ENCODE assay signal across 19 cellular contexts in the genomic region with DNA sequence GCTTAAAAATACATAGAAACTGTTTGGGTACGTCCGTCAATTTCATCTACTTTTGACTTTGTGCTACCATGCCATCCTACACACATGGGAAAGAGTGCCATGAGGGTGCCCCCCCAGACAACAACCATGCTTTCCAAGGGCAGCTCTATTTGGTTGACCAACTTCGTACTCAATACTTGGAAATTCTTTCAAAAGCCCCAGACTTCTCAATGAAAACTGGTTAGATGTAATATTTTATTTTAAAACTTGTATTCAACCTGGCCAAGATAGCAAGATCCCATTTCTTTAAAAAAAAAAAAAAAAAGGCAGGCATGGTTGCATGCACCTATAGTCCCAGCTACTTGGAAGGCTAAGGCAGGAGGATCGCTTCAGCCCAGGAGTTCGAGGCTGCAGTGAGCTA.
DNase-seq lines count a peak whose midpoint lies in the region; ATAC-seq, FAIRE-seq and TF ChIP-seq lines count a peak whose summit lies in the region.
"Had no signal": no experiment of that assay in that cellular context is flagged by ENCODE, and none has a peak within 500 bp of the region (broad histone marks: within the 10 kb centered on the region; RNA-seq: fewer than 3 reads in every experiment).

No MANE protein-coding gene starts in this region.

- no peak for FAIRE-seq in A549 (lab: Jason Lieb, UNC)
- FAIRE-seq: A204.1, D721Med, G401.6, GM12891 had no signal

- no peak overlapping the region for H3K4me3 ChIP-seq in A549
- H3K4me3 ChIP-seq in HEK293 (ENCODE audit: low read depth, low read length), result no peak overlapping the region
- no peak overlapping the region for H3K4me3 ChIP-seq in psoas muscle
- H3K4me3 ChIP-seq: BLaER1 treated with 17β-estradiol and CSF1 and Interleukin-3, amounts not matched to agents 10 nM and 100 nM had no signal

- no peak overlapping the region for H3K4me2 ChIP-seq in A549
- H3K4me2 ChIP-seq: BLaER1 treated with 17β-estradiol and CSF1 and Interleukin-3, amounts not matched to agents 10 nM and 100 nM had no signal

- ATAC-seq in A549 (no peak), psoas muscle (no peak), GM18520 (IDR thresholded peaks at IDR 0.05; ENCODE audit: unreplicated experiment) (no peak)
- ATAC-seq: CD8-positive, alpha-beta T cell had no signal

- peak overlapping the region; percentile 91 for H3K27ac ChIP-seq in A549
- no peak overlapping the region for H3K27ac ChIP-seq in HEK293 (ENCODE audit: extremely low read depth, low read depth, low read length)
- H3K27ac ChIP-seq in psoas muscle, result peak overlapping the region; percentile 36
- H3K27ac ChIP-seq: BLaER1 treated with 17β-estradiol and CSF1 and Interleukin-3, amounts not matched to agents 10 nM and 100 nM; C4-2B had no signal

- H3K4me1 ChIP-seq in A549 (peaks cover 48% of the 10 kb centered on the region), HEK293 (ENCODE audit: control insufficient read depth, insufficient read depth, low read length) (no peaks in the 10 kb centered on the region), psoas muscle (peaks cover 22% of the 10 kb centered on the region)
- H3K4me1 ChIP-seq: Caco-2 had no signal

- DNase-seq in A549 (ENCODE audit: low read depth in 1 of 2, low spot score in 1 of 2) (no peak), psoas muscle (no peak), NCI-H748 treated with DMSO at 0.1 percent for 48 hours (lab: John Stamatoyannopoulos, UW) (no peak)
- DNase-seq: 8988T; AML-193; Caco-2; Calu3; CD4-positive, alpha-beta T cell; CD8-positive, alpha-beta T cell; DMS79 treated with DMSO at 0.1 percent for 48 hours; GF-D8 had no signal

- H3K36me3 ChIP-seq in HEK293 (ENCODE audit: control insufficient read depth in 2 of 2, insufficient read depth in 1 of 2, low read length in 2 of 2) (peaks cover 0 to 6% of the 10 kb centered on the region in 2 experiments; a peak in 2 of 3 replicates), psoas muscle (ENCODE audit: insufficient read depth in 1 of 2, low read depth in 1 of 2) (no peaks in the 10 kb centered on the region)

- TF ChIP-seq POLR2A in A549 (IDR thresholded peaks at IDR 0.05; ENCODE audit: low read length), result no peak

- H3K9me3 ChIP-seq in A549 (no peaks in the 10 kb centered on the region), HEK293 (ENCODE audit: control insufficient read depth, insufficient read depth, low read depth, low read length) (no peaks in the 10 kb centered on the region), psoas muscle (no peaks in the 10 kb centered on the region)
- H3K9me3 ChIP-seq: Caco-2 had no signal

- H3K27me3 ChIP-seq in psoas muscle (ENCODE audit: insufficient read depth in 3 of 3, low read length in 2 of 3), result no peaks in the 10 kb centered on the region
- H3K27me3 ChIP-seq: BLaER1 treated with 17β-estradiol and CSF1 and Interleukin-3, amounts not matched to agents 10 nM and 100 nM had no signal

- 95% methylated on average over 5 of the region's 5 CpGs for WGBS in A549 (ENCODE audit: missing lambda C conversion rate)
- WGBS in psoas muscle, 3 donors, result 85 to 96% (median 93%) methylated on average over 5 of the region's 5 CpGs

- POLR2A ChIA-PET in A549 (lab: Yijun Ruan, JAX), result no interaction called here
- POLR2A ChIA-PET in HEK293 (lab: Yijun Ruan, JAX), result no interaction called here

- intact Hi-C loops in psoas muscle (cut with DNase I), result loop anchor here in 1 of 2 donors (2.0 kb wide), 1 partner anchor 279 kb away; no protein-coding TSS in a partner anchor

- no peak for TF ChIP-seq EP300 in A549 (IDR thresholded peaks at IDR 0.05)

- TF ChIP-seq RAD21 in A549 (conservative IDR thresholded peaks at IDR 0.05 in 1 of 2, IDR thresholded peaks at IDR 0.05 in 1 of 2), result no peak

- CTCF ChIA-PET in A549 (lab: Yijun Ruan, JAX) (interaction anchor here (0.6 to 5.8 kb wide), 4 partner anchors 9 to 232 kb away, joined by 3 to 49 read pairs (median 3); no protein-coding TSS in a partner anchor), HEK293 (lab: Yijun Ruan, JAX) (interaction anchor here (0.6 to 0.7 kb wide), 3 partner anchors 32 to 595 kb away, joined by 3 to 5 read pairs (median 4); no protein-coding TSS in a partner anchor)

- TF ChIP-seq CTCF in A549 (IDR thresholded peaks at IDR 0.05) (no peak), HEK293 (tag by site-specific recombination; IDR thresholded peaks at IDR 0.05) (no peak), psoas muscle (IDR thresholded peaks at IDR 0.05) (no peak)

TF ChIP-seq in A549, 52 proteins besides CTCF, POLR2A, EP300 and RAD21:
- TF ChIP-seq ZFP36 (IDR thresholded peaks at IDR 0.05; ENCODE audit: borderline replicate concordance, partially characterized antibody) (no peak), MYC (IDR thresholded peaks at IDR 0.05; ENCODE audit: borderline replicate concordance, low read length) (no peak), ESRRA (IDR thresholded peaks at IDR 0.05; ENCODE audit: borderline replicate concordance, low read length) (no peak), HDAC2 (IDR thresholded peaks at IDR 0.05) (no peak), KDM5A (IDR thresholded peaks at IDR 0.05) (no peak), NR3C1 (IDR thresholded peaks at IDR 0.05) (no peak), FOXS1 (CRISPR knock-in tag; IDR thresholded peaks at IDR 0.05) (no peak), EHMT2 (IDR thresholded peaks at IDR 0.05; ENCODE audit: low read depth) (no peak), SMC3 (IDR thresholded peaks at IDR 0.05) (no peak), GATA3 (IDR thresholded peaks at IDR 0.05; ENCODE audit: borderline replicate concordance) (no peak)
- TF ChIP-seq, protein P1, sequence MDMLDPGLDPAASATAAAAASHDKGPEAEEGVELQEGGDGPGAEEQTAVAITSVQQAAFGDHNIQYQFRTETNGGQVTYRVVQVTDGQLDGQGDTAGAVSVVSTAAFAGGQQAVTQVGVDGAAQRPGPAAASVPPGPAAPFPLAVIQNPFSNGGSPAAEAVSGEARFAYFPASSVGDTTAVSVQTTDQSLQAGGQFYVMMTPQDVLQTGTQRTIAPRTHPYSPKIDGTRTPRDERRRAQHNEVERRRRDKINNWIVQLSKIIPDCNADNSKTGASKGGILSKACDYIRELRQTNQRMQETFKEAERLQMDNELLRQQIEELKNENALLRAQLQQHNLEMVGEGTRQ (IDR thresholded peaks at IDR 0.05), result no peak
- TF ChIP-seq, protein P2, sequence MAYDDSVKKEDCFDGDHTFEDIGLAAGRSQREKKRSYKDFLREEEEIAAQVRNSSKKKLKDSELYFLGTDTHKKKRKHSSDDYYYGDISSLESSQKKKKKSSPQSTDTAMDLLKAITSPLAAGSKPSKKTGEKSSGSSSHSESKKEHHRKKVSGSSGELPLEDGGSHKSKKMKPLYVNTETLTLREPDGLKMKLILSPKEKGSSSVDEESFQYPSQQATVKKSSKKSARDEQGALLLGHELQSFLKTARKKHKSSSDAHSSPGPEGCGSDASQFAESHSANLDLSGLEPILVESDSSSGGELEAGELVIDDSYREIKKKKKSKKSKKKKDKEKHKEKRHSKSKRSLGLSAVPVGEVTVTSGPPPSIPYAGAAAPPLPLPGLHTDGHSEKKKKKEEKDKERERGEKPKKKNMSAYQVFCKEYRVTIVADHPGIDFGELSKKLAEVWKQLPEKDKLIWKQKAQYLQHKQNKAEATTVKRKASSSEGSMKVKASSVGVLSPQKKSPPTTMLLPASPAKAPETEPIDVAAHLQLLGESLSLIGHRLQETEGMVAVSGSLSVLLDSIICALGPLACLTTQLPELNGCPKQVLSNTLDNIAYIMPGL (CRISPR knock-in tag; IDR thresholded peaks at IDR 0.05; ENCODE audit: borderline replicate concordance), result no peak
TF ChIP-seq in A549: peak in this region for 0.

TF ChIP-seq in HEK293, 187 proteins besides CTCF, POLR2A, EP300 and RAD21:
- TF ChIP-seq ZNF121 (tag by site-specific recombination; IDR thresholded peaks at IDR 0.05) (0 out of 2 replicates have a peak, but pooled peaks have one; percentile 16), ZNF514 (tag by site-specific recombination; IDR thresholded peaks at IDR 0.05) (no peak)
